In the genomic region with DNA sequence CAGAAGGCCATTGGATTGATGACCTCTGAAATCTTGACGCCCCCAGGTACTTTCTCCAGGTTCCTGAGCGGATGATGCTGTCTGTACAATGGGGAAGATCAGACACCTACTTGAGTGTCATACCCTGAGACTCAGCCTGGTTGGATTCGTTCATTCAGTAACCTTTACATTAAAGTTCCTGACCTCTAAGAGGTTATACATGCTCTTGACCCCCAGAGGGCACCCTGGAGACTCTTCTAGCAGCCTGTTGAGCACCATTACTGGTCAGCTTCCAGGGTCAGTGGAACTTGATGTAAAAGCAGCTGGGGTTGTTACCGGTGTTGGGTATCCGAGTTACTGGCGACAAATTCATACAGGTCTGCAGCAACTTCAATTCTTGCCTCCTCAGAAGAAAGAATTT, we compare ENCODE assay signal across 8 cellular contexts.
DNase-seq lines count a peak whose midpoint lies in the region; ATAC-seq and TF ChIP-seq lines count a peak whose summit lies in the region.
"Had no signal": no experiment of that assay in that cellular context is flagged by ENCODE, and none has a peak within 500 bp of the region (broad histone marks: within the 10 kb centered on the region; RNA-seq: fewer than 3 reads in every experiment).

No MANE protein-coding gene starts in this region.

- H3K27ac Mint-ChIP-seq in neural progenitor cell, result no peak overlapping the region

- H3K4me2 ChIP-seq in MM.1S (ENCODE audit: low read depth, low read length) (no peak overlapping the region), neural progenitor cell (no peak overlapping the region)

- no peak overlapping the region for H3K27ac ChIP-seq in MM.1S (ENCODE audit: low read length)
- H3K27ac ChIP-seq in neural progenitor cell, result no peak overlapping the region
- H3K27ac ChIP-seq: thoracic aorta had no signal

- H3K27me3 ChIP-seq in MM.1S (replicated peaks; ENCODE audit: insufficient read depth, low read length) (no peaks in the 10 kb centered on the region), neural progenitor cell (no peaks in the 10 kb centered on the region)

- H3K9me3 Mint-ChIP-seq in neural progenitor cell, result peaks cover 4% of the 10 kb centered on the region

- H3K9me3 ChIP-seq in MM.1S (replicated peaks; ENCODE audit: insufficient read depth, low read length) (no peaks in the 10 kb centered on the region), neural progenitor cell (ENCODE audit: low read depth) (no peaks in the 10 kb centered on the region)
- H3K9me3 ChIP-seq: thoracic aorta had no signal

- TF ChIP-seq CTCF in MM.1S (IDR thresholded peaks at IDR 0.05; ENCODE audit: low read length) (peak; percentile 61), neural progenitor cell (IDR thresholded peaks at IDR 0.05) (peak; percentile 59)

- peaks cover 1% of the 10 kb centered on the region for H3K36me3 Mint-ChIP-seq in neural progenitor cell

- H3K9ac ChIP-seq in MM.1S (ENCODE audit: low read length) (no peak overlapping the region), neural progenitor cell (no peak overlapping the region)

- H3K4me1 ChIP-seq in MM.1S (ENCODE audit: low read length), result no peaks in the 10 kb centered on the region
- H3K4me1 ChIP-seq in neural progenitor cell, result no peaks in the 10 kb centered on the region

- peaks cover 6% of the 10 kb centered on the region for H3K27me3 Mint-ChIP-seq in neural progenitor cell (ENCODE audit: insufficient read depth, low read depth)

- H3K36me3 ChIP-seq in MM.1S (replicated peaks; ENCODE audit: insufficient read depth, low read length) (no peaks in the 10 kb centered on the region), neural progenitor cell (no peaks in the 10 kb centered on the region)
- H3K36me3 ChIP-seq: thoracic aorta had no signal

- H2AFZ ChIP-seq in MM.1S (ENCODE audit: low read length) (no peak overlapping the region), neural progenitor cell (replicated peaks) (no peak overlapping the region)

- H3K79me2 ChIP-seq in MM.1S (ENCODE audit: low read length) (no peaks in the 10 kb centered on the region), neural progenitor cell (ENCODE audit: low read depth) (no peaks in the 10 kb centered on the region)

- DNase-seq in DMS53 (lab: John Stamatoyannopoulos, UW), result peak; percentile 82
- peak; percentile 70 for DNase-seq in MM.1S
- DNase-seq in amniotic epithelial cell (ENCODE audit: low read depth), result peak; percentile 32
- peak; percentile 68 for DNase-seq in neural progenitor cell (ENCODE audit: low spot score)

- H3F3A ChIP-seq in MM.1S (ENCODE audit: insufficient read depth, low read length), result no peaks in the 10 kb centered on the region
- H3F3A ChIP-seq in neural progenitor cell (ENCODE audit: low read depth), result no peaks in the 10 kb centered on the region

- no peaks in the 10 kb centered on the region for H3K9me2 ChIP-seq in MM.1S (replicated peaks; ENCODE audit: insufficient read depth, low read length)

- no peak overlapping the region for H3K4me3 ChIP-seq in MM.1S (ENCODE audit: low read length)
- no peak overlapping the region for H3K4me3 ChIP-seq in neural progenitor cell
- H3K4me3 ChIP-seq: thoracic aorta had no signal

- H3K4me3 Mint-ChIP-seq in neural progenitor cell, result no peak overlapping the region

- peaks cover 1% of the 10 kb centered on the region for H3K4me1 Mint-ChIP-seq in neural progenitor cell

- peak; percentile 63 for ATAC-seq in GM19452 (IDR thresholded peaks at IDR 0.05; ENCODE audit: unreplicated experiment)
- no peak for ATAC-seq in GM18868 (IDR thresholded peaks at IDR 0.05; ENCODE audit: unreplicated experiment)
- no peak for ATAC-seq in HG03045 (IDR thresholded peaks at IDR 0.05; ENCODE audit: unreplicated experiment)

- H4K20me1 ChIP-seq in MM.1S (ENCODE audit: insufficient read depth, low read length) (no peaks in the 10 kb centered on the region), neural progenitor cell (ENCODE audit: low read depth) (no peaks in the 10 kb centered on the region)

Comparison
In these comparisons a context has a peak if more than half of its experiments do, and no peak if none do; other contexts are left out.
1. DNase-seq: peak in every context shown above with its lines; median percentile 82 in DMS53; 70 in MM.1S; 68 in neural progenitor cell; 32 in amniotic epithelial cell.